In genomic region chr9:81002242-81002641, GRCh38 we compare ENCODE assay signal across 13 cellular contexts.
A peak's percentile ranks its signal among the peaks of the same experiment; 100 is the strongest.
DNase-seq lines count a peak whose midpoint lies in the region; ATAC-seq and TF ChIP-seq lines count a peak whose summit lies in the region.
"Had no signal": no experiment of that assay in that cellular context is flagged by ENCODE, and none has a peak within 500 bp of the region (broad histone marks: within the 10 kb centered on the region; RNA-seq: fewer than 3 reads in every experiment).

No MANE protein-coding gene starts in this region.

- no peak overlapping the region for H3K9ac ChIP-seq in BLaER1 treated with 17β-estradiol and CSF1 and Interleukin-3, amounts not matched to agents 10 nM and 100 nM
- H3K9ac ChIP-seq in DND-41 (ENCODE audit: low read depth, low read length) = peak overlapping the region; percentile 39

- H3K4me3 ChIP-seq in BLaER1 treated with 17β-estradiol and CSF1 and Interleukin-3, amounts not matched to agents 10 nM and 100 nM = no peak overlapping the region
- H3K4me3 ChIP-seq in DND-41 (ENCODE audit: low read depth in 1 of 2, low read length in 2 of 2) (no peak overlapping the region), PC-9 (no peak overlapping the region), psoas muscle (no peak overlapping the region)

- 67 to 80% (median 79%) methylated on average over 3 of the region's 3 CpGs for WGBS in psoas muscle, 3 donors

- peak overlapping the region; percentile 13 to 66 (median 36); a peak in 19 of 22 replicates for H3K4me2 ChIP-seq in BLaER1 treated with 17β-estradiol and CSF1 and Interleukin-3, amounts not matched to agents 10 nM and 100 nM
- H3K4me2 ChIP-seq in DND-41 (ENCODE audit: insufficient read depth, low read length) (peak overlapping the region; percentile 40; the same call in 1 of the 2 replicates), PC-9 (no peak overlapping the region)

- CTCF ChIA-PET in PC-9 (lab: Charles Lee) = no interaction called here

- no peaks in the 10 kb centered on the region for H4K20me1 ChIP-seq in BLaER1 treated with 17β-estradiol and CSF1 and Interleukin-3, amounts not matched to agents 10 nM and 100 nM
- H4K20me1 ChIP-seq in DND-41 (ENCODE audit: insufficient read depth, low read length) (no peaks in the 10 kb centered on the region), PC-9 (ENCODE audit: insufficient read depth) (no peaks in the 10 kb centered on the region)

- ATAC-seq in DND-41 (ENCODE audit: insufficient read depth, low read depth) = peak; percentile 94
- no peak for ATAC-seq in HG03280 (IDR thresholded peaks at IDR 0.05; ENCODE audit: unreplicated experiment)
- no peak for ATAC-seq in psoas muscle
- ATAC-seq: Panc1 had no signal

- H3K9me3 ChIP-seq in BLaER1 treated with 17β-estradiol and CSF1 and Interleukin-3, amounts not matched to agents 10 nM and 100 nM (replicated peaks in 1 of 11) = peaks cover 0 to 10% (median 0%) of the 10 kb centered on the region in 11 experiments; a peak in 1 of 22 replicates
- H3K9me3 ChIP-seq in DND-41 (ENCODE audit: insufficient read depth, low read length, severe bottlenecking) (peaks cover 2% of the 10 kb centered on the region), PC-9 (ENCODE audit: insufficient read depth, low read depth) (no peaks in the 10 kb centered on the region), psoas muscle (no peaks in the 10 kb centered on the region)

- intact Hi-C loops in PC-9 (cut with micrococcal nuclease; ENCODE audit: unreplicated experiment) = no loop called here
- intact Hi-C loops in psoas muscle (cut with DNase I) = no loop called here

- POLR2A ChIA-PET in PC-9 (lab: Charles Lee; ENCODE audit: unreplicated experiment) = no interaction called here

- H3K27ac ChIP-seq in BLaER1 treated with 17β-estradiol and CSF1 and Interleukin-3, amounts not matched to agents 10 nM and 100 nM = no peak overlapping the region
- H3K27ac ChIP-seq in DND-41 (ENCODE audit: low read length) (peak overlapping the region; percentile 81), PC-9 (no peak overlapping the region), psoas muscle (no peak overlapping the region)

- in situ Hi-C loops in KBM-7 (cut with MboI; ENCODE audit: low pct_unique_long_range_greater_than_20kb, low sequenced_read_pairs) = no loop called here

- H2AFZ ChIP-seq in DND-41 (ENCODE audit: low read depth, low read length) (no peak overlapping the region), PC-9 (no peak overlapping the region)

- H3K79me2 ChIP-seq in DND-41 (ENCODE audit: insufficient read depth, low read length) (no peaks in the 10 kb centered on the region), PC-9 (ENCODE audit: low read depth) (no peaks in the 10 kb centered on the region)

- DNase-seq in DND-41 (peak; percentile 93), PC-9 (peak; percentile 13 to 35), glomerular visceral epithelial cell (ENCODE audit: extremely low spot score) (peak; percentile 75), DMS114 treated with DMSO at 0.1 percent for 48 hours (lab: John Stamatoyannopoulos, UW; ENCODE audit: unreplicated experiment) (no peak), psoas muscle (no peak), KBM-7 (no peak)
- DNase-seq: activated T-cell treated with anti-CD3 and anti-CD28 coated beads for 4 hours; central memory CD4-positive, alpha-beta T cell; HCEC 1CT; T-helper 9 cell had no signal

- H3K36me3 ChIP-seq in BLaER1 treated with 17β-estradiol and CSF1 and Interleukin-3, amounts not matched to agents 10 nM and 100 nM = no peaks in the 10 kb centered on the region
- H3K36me3 ChIP-seq in DND-41 (ENCODE audit: insufficient read depth, low read length) = no peaks in the 10 kb centered on the region
- H3K36me3 ChIP-seq in PC-9 (ENCODE audit: low read depth) = no peaks in the 10 kb centered on the region
- H3K36me3 ChIP-seq in psoas muscle (ENCODE audit: insufficient read depth in 1 of 2, low read depth in 1 of 2) = no peaks in the 10 kb centered on the region

- peaks cover 0 to 22% (median 0%) of the 10 kb centered on the region in 11 experiments; a peak in 4 of 22 replicates for H3K27me3 ChIP-seq in BLaER1 treated with 17β-estradiol and CSF1 and Interleukin-3, amounts not matched to agents 10 nM and 100 nM
- H3K27me3 ChIP-seq in DND-41 (ENCODE audit: insufficient read depth, low read length, poor library complexity) (no peaks in the 10 kb centered on the region), PC-9 (ENCODE audit: insufficient read depth, low read depth) (no peaks in the 10 kb centered on the region), psoas muscle (ENCODE audit: insufficient read depth in 3 of 3, low read length in 2 of 3) (no peaks in the 10 kb centered on the region)

- no peaks in the 10 kb centered on the region for H3F3A ChIP-seq in PC-9 (ENCODE audit: insufficient read depth, low read depth)

- no peaks in the 10 kb centered on the region for H3K9me2 ChIP-seq in PC-9 (ENCODE audit: insufficient read depth)

- no TSS peak for BruUV-seq in PC-9 (replicated peaks; lab: Mats Ljungman, UMichigan)

- peaks cover 6 to 19% (median 11%) of the 10 kb centered on the region in 10 experiments; a peak in 18 of 20 replicates for H3K4me1 ChIP-seq in BLaER1 treated with 17β-estradiol and CSF1 and Interleukin-3, amounts not matched to agents 10 nM and 100 nM
- H3K4me1 ChIP-seq in DND-41 (ENCODE audit: insufficient read depth, low read length) = peaks cover 31% of the 10 kb centered on the region
- H3K4me1 ChIP-seq in PC-9 (replicated peaks; ENCODE audit: insufficient read depth) = no peaks in the 10 kb centered on the region
- H3K4me1 ChIP-seq in psoas muscle = no peaks in the 10 kb centered on the region

- TF ChIP-seq CTCF in DND-41 (IDR thresholded peaks at IDR 0.05; ENCODE audit: borderline replicate concordance, extremely low read depth, low read length, poor library complexity, severe bottlenecking) (peak; percentile 62), PC-9 (conservative IDR thresholded peaks at IDR 0.05) (no peak), psoas muscle (IDR thresholded peaks at IDR 0.05) (no peak)

Comparison
In these comparisons a context has a peak if more than half of its experiments do, and no peak if none do; other contexts are left out.
1. DNase-seq: peak in DND-41 (single experiment), PC-9 (2 of 2) and glomerular visceral epithelial cell (single experiment); none in DMS114 treated with DMSO at 0.1 percent for 48 hours (single experiment), psoas muscle (0 of 2) and KBM-7 (single experiment).